In the genomic region with DNA sequence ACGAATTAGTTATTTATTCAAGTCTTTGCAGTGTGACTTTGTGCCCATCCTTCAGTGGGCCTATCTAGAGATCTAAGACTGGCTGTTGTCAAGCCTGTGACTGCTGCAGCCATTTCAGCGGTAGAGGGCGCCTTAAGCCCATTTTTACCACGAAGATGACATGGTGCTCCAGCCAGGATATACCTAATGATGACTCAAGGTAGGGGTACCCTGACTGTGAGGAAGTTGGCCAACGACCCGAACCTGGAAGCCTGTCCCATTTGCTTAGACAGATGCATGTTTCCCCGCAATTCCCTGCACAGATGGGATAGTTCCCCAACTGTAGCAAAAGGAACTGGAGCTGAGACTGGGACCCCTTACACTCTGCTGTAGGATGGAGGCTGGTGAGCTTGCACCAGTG, we compare ENCODE assay signal across 8 cellular contexts. TPM values are rescaled to one million over a fixed set of nuclear protein-coding genes. Genes with fewer than 3 reads are reported as not detected.
DNase-seq lines count a peak whose midpoint lies in the region; ATAC-seq, FAIRE-seq and TF ChIP-seq lines count a peak whose summit lies in the region.

No MANE protein-coding gene starts in this region.

- no peak overlapping the region for H3K27ac Mint-ChIP-seq in stimulated activated naive CD8-positive, alpha-beta T cell treated with anti-CD3 and anti-CD28 coated beads, Interleukin-15, amount 100 ng/mL, for 72 hours

- H3K36me3 ChIP-seq in OCI-LY1 (ENCODE audit: insufficient read depth, low read length) (peaks cover 16% of the 10 kb centered on the region; the same call in 1 of the 2 replicates), colonic mucosa (no peaks in the 10 kb centered on the region)

- peaks cover 12 to 13% of the 10 kb centered on the region in 2 donors for H3K9me3 Mint-ChIP-seq in stimulated activated naive CD8-positive, alpha-beta T cell treated with anti-CD3 and anti-CD28 coated beads, Interleukin-15, amount 100 ng/mL, for 72 hours

- DNase-seq in stimulated activated naive CD8-positive, alpha-beta T cell treated with anti-CD3 and anti-CD28 coated beads, Interleukin-15, Interleukin-2, amounts not matched to agents 100 U/mL and 50 U/mL, for 24 hours = peak; percentile 5
- no peak for DNase-seq in stimulated activated naive CD8-positive, alpha-beta T cell treated with anti-CD3 and anti-CD28 coated beads, Interleukin-15, amount 100 ng/mL, for 72 hours
- DNase-seq in fibroblast of the aortic adventitia (ENCODE audit: low read depth) (peak; percentile 34), urothelium cell line (ENCODE audit: low spot score) (peak; percentile 2), putamen (ENCODE audit: low spot score) (no peak), COR-L47 (lab: John Stamatoyannopoulos, UW) (no peak), colonic mucosa (no peak)

- intact Hi-C loops in colonic mucosa (cut with DNase I) = no loop called here

- H3K9ac ChIP-seq in OCI-LY1 (ENCODE audit: low read length) (no peak overlapping the region), colonic mucosa (ENCODE audit: low read depth in 2 of 2, low read length in 2 of 2) (no peak overlapping the region)

- no peaks in the 10 kb centered on the region for H4K20me1 ChIP-seq in OCI-LY1 (ENCODE audit: insufficient read depth, low read length)

- H3K9me2 ChIP-seq in OCI-LY1 (ENCODE audit: low read depth, low read length) = no peaks in the 10 kb centered on the region

- no peak overlapping the region for H2AFZ ChIP-seq in OCI-LY1 (ENCODE audit: low read length)

- peak; percentile 85 for TF ChIP-seq CTCF in OCI-LY1 (IDR thresholded peaks at IDR 0.05; ENCODE audit: low read length)
- TF ChIP-seq CTCF in fibroblast of the aortic adventitia (IDR thresholded peaks at IDR 0.05; ENCODE audit: insufficient read depth, low read length) = peak; percentile 60
- no peak for TF ChIP-seq CTCF in colonic mucosa (IDR thresholded peaks at IDR 0.05)

- H3K4me3 ChIP-seq in OCI-LY1 (ENCODE audit: low read depth, low read length, poor library complexity, severe bottlenecking) (no peak overlapping the region), fibroblast of the aortic adventitia (ENCODE audit: low read depth, low read length) (no peak overlapping the region), colonic mucosa (no peak overlapping the region)

- no peaks in the 10 kb centered on the region for H3K4me1 ChIP-seq in OCI-LY1 (ENCODE audit: insufficient read depth, low read length, severe bottlenecking)
- no peaks in the 10 kb centered on the region for H3K4me1 ChIP-seq in colonic mucosa

- H3F3A ChIP-seq in OCI-LY1 (ENCODE audit: insufficient read depth, low read length) = no peaks in the 10 kb centered on the region

- H3K9me3 ChIP-seq in OCI-LY1 (ENCODE audit: low read length) (no peaks in the 10 kb centered on the region), colonic mucosa (no peaks in the 10 kb centered on the region)

- H3K27ac ChIP-seq in OCI-LY1 (ENCODE audit: low read depth, low read length, poor library complexity, severe bottlenecking) (no peak overlapping the region), colonic mucosa (no peak overlapping the region)

- FAIRE-seq in urothelium cell line (lab: Jason Lieb, UNC) = no peak

- H3K4me3 Mint-ChIP-seq in stimulated activated naive CD8-positive, alpha-beta T cell treated with anti-CD3 and anti-CD28 coated beads, Interleukin-15, amount 100 ng/mL, for 72 hours = no peak overlapping the region

- H3K4me2 ChIP-seq in OCI-LY1 (ENCODE audit: low read length) = no peak overlapping the region

- no peak for ATAC-seq in stimulated activated naive CD8-positive, alpha-beta T cell treated with anti-CD3 and anti-CD28 coated beads, Interleukin-15, Interleukin-2, amounts not matched to agents 100 U/mL and 50 U/mL, for 24 hours
- ATAC-seq in stimulated activated naive CD8-positive, alpha-beta T cell treated with anti-CD3 and anti-CD28 coated beads, Interleukin-15, amount 100 ng/mL, for 72 hours = no peak

- peaks cover 5% of the 10 kb centered on the region for H3K4me1 Mint-ChIP-seq in stimulated activated naive CD8-positive, alpha-beta T cell treated with anti-CD3 and anti-CD28 coated beads, Interleukin-15, amount 100 ng/mL, for 72 hours

- no peaks in the 10 kb centered on the region for H3K27me3 Mint-ChIP-seq in stimulated activated naive CD8-positive, alpha-beta T cell treated with anti-CD3 and anti-CD28 coated beads, Interleukin-15, amount 100 ng/mL, for 72 hours

- H3K27me3 ChIP-seq in OCI-LY1 (ENCODE audit: insufficient read depth, low read length) (no peaks in the 10 kb centered on the region), colonic mucosa (no peaks in the 10 kb centered on the region)

- H3K79me2 ChIP-seq in OCI-LY1 (ENCODE audit: insufficient read depth, low read length) = no peaks in the 10 kb centered on the region

RNA-seq across cellular contexts. Expression of a gene that starts 41.3 kb away (rescaled TPM):
- total RNA-seq in fibroblast of the aortic adventitia (ENCODE audit: low replicate concordance) = 1.6 and 4.8 TPM in 2 replicates
- total RNA-seq in colonic mucosa = 10 to 100 TPM; 34.5 to 43.6 TPM

RNA-seq across cellular contexts. Expression of a gene that starts 45.1 kb away (rescaled TPM):
- total RNA-seq in fibroblast of the aortic adventitia (ENCODE audit: low replicate concordance) (not detected in 2 replicates), colonic mucosa (under 1 TPM; 0.37 to 0.45 TPM)

Comparison
In these comparisons a context has a peak if more than half of its experiments do, and no peak if none do; other contexts are left out.
1. DNase-seq: peak in stimulated activated naive CD8-positive, alpha-beta T cell treated with anti-CD3 and anti-CD28 coated beads, Interleukin-15, Interleukin-2, amounts not matched to agents 100 U/mL and 50 U/mL, for 24 hours (single experiment), fibroblast of the aortic adventitia (single experiment) and urothelium cell line (single experiment); none in stimulated activated naive CD8-positive, alpha-beta T cell treated with anti-CD3 and anti-CD28 coated beads, Interleukin-15, amount 100 ng/mL, for 72 hours (0 of 2), putamen (single experiment), COR-L47 (single experiment) and colonic mucosa (single experiment).